ENCODE assay signal across 29 cellular contexts in genomic region chr3:61248496-61248895, GRCh38.
"Had no signal": no experiment of that assay in that cellular context is flagged by ENCODE, and none has a peak within 500 bp of the region (broad histone marks: within the 10 kb centered on the region; RNA-seq: fewer than 3 reads in every experiment).

No MANE protein-coding gene starts in this region.

- DNase-seq: heart right ventricle; kidney glomerular epithelial cell; left cardiac atrium; lower lobe of right lung; mammary epithelial cell; mesenchymal stem cell; naive thymus-derived CD8-positive, alpha-beta T cell; nucleus accumbens; pancreas; stimulated activated CD4-positive, alpha-beta T cell treated with anti-CD3 and anti-CD28 coated beads, Interleukin-12 subunit alpha, Interleukin-12 subunit beta, amount 100 ng/mL, for 4 hours; stimulated activated CD4-positive, alpha-beta T cell treated with anti-CD3 and anti-CD28 coated beads, Interleukin-15, amount 100 ng/mL, for 24 hours; stimulated activated CD4-positive, alpha-beta T cell treated with anti-CD3 and anti-CD28 coated beads, Interleukin-2, amount 100 ng/mL, for 24 hours; stimulated activated CD4-positive, alpha-beta T cell treated with anti-CD3 and anti-CD28 coated beads, Interleukin-4, amount 100 ng/mL, for 1 hour; stimulated activated naive B cell treated with anti-CD40 and anti-IgM and Interleukin-4, amounts not matched to agents 10 μg/mL and 1 μg/mL and 100 μg/mL, for 72 hours; stimulated activated naive CD8-positive, alpha-beta T cell treated with anti-CD3 and anti-CD28 coated beads, Interleukin-15, Interleukin-2, amounts not matched to agents 100 U/mL and 50 U/mL, for 24 hours; stomach; tibial artery; uterus had no signal

- H3K4me3 ChIP-seq: heart right ventricle, hepatocyte, lower lobe of right lung, pancreas, right atrium auricular region, skin epidermis, stomach, suprapubic skin, thoracic aorta, tibial artery, uterus had no signal

- H3K9me3 ChIP-seq: heart right ventricle, lower lobe of right lung, pancreas, right atrium auricular region, stomach, suprapubic skin, thoracic aorta, tibial artery, uterus had no signal

- H3K27me3 ChIP-seq: heart right ventricle, hepatocyte, pancreas, right atrium auricular region, stomach, suprapubic skin, tibial artery, uterus had no signal

- H3K36me3 ChIP-seq: heart right ventricle, lower lobe of right lung, pancreas, right atrium auricular region, stomach, suprapubic skin, thoracic aorta, tibial artery, uterus had no signal

- H3K27ac ChIP-seq: hepatocyte, lower lobe of right lung, pancreas, right atrium auricular region, skin epidermis, stomach, suprapubic skin, thoracic aorta, tibial artery, uterus had no signal

- H3K9me3 Mint-ChIP-seq: naive thymus-derived CD8-positive, alpha-beta T cell; nephron; neural crest cell; stimulated activated naive B cell treated with anti-CD40 and anti-IgM and Interleukin-4, amounts not matched to agents 10 μg/mL and 1 μg/mL and 100 μg/mL, for 72 hours had no signal

- H3K4me3 Mint-ChIP-seq: naive thymus-derived CD8-positive, alpha-beta T cell; neural crest cell; stimulated activated naive B cell treated with anti-CD40 and anti-IgM and Interleukin-4, amounts not matched to agents 10 μg/mL and 1 μg/mL and 100 μg/mL, for 72 hours; type B pancreatic cell had no signal

- H3K27me3 Mint-ChIP-seq: progenitor cell of endocrine pancreas, type B pancreatic cell had no signal

- ATAC-seq: heart right ventricle; left cardiac atrium; left lobe of liver; lower lobe of right lung; naive thymus-derived CD8-positive, alpha-beta T cell; pancreas; sciatic nerve; stimulated activated naive B cell treated with anti-CD40 and anti-IgM and Interleukin-4, amounts not matched to agents 10 μg/mL and 1 μg/mL and 100 μg/mL, for 72 hours; stimulated activated naive CD8-positive, alpha-beta T cell treated with anti-CD3 and anti-CD28 coated beads, Interleukin-15, Interleukin-2, amounts not matched to agents 100 U/mL and 50 U/mL, for 24 hours had no signal

- H3K27ac Mint-ChIP-seq: naive thymus-derived CD8-positive, alpha-beta T cell; progenitor cell of endocrine pancreas; stimulated activated naive B cell treated with anti-CD40 and anti-IgM and Interleukin-4, amounts not matched to agents 10 μg/mL and 1 μg/mL and 100 μg/mL, for 72 hours; type B pancreatic cell had no signal

- H3K36me3 Mint-ChIP-seq: naive thymus-derived CD8-positive, alpha-beta T cell; type B pancreatic cell had no signal
